ENCODE assay signal across 10 cellular contexts in the genomic region with DNA sequence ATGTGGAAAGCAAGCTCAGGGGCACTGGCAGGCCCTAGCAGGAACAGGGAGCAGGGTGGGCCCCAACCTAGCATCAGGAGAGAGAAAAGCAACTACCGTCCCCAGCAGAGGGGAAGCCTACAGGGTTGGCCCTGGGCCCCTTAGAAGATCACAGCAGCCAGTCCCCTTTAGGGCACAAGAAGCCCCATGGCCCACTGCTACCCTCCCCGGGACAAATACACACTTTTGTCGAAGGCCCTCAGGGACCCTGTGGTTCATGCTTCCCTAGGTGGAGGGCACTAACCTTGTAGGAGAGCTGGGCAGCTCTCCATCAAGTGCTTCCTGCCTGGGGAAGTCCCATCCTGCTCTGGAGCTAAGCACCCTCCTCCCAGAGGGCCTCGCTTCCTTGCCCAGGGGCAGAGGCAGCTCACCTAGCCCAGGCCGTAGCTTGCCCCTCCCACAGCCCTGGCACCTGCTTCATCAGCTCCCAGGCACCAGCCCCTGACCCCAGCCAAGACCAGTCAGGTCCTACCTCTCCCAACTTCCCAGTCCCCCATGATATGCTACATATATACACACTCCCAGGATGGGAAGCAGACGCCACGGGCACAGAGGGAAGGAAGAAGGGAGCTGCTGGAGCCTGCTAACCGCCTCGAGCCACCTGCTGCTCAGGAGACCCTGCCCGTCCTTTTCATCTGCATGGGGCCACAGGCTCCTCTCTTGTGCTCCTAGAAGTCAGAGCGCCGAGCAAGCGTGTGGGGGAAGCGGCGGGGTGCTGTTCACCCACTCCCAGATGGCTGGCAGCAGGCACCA. TPM values are rescaled to one million over a fixed set of nuclear protein-coding genes. Genes with fewer than 3 reads are reported as not detected.
DNase-seq lines count a peak whose midpoint lies in the region; ATAC-seq and TF ChIP-seq lines count a peak whose summit lies in the region.
"Had no signal": no experiment of that assay in that cellular context is flagged by ENCODE, and none has a peak within 500 bp of the region (broad histone marks: within the 10 kb centered on the region; RNA-seq: fewer than 3 reads in every experiment).

No MANE protein-coding gene starts in this region.

- peak overlapping the region; percentile 87 for H3K27ac Mint-ChIP-seq in activated CD4-positive, alpha-beta T cell treated with anti-CD3 and anti-CD28 coated beads, Interleukin-2, amount 10 ng/mL, durations not matched to agents 7 days and 5 days

- no peaks in the 10 kb centered on the region for H3K9me2 ChIP-seq in PC-9 (ENCODE audit: insufficient read depth)

- peaks cover 58% of the 10 kb centered on the region for H3K4me1 Mint-ChIP-seq in activated CD4-positive, alpha-beta T cell treated with anti-CD3 and anti-CD28 coated beads, Interleukin-2, amount 10 ng/mL, durations not matched to agents 7 days and 5 days

- no peak for DNase-seq in activated CD4-positive, alpha-beta T cell treated with anti-CD3 and anti-CD28 coated beads, Interleukin-2, amount 10 ng/mL, durations not matched to agents 7 days and 5 days
- DNase-seq in activated CD4-positive, alpha-beta T cell treated with anti-CD3 and anti-CD28 coated beads, Interleukin-2, amount 50 U/mL, for 48 hours, result no peak
- DNase-seq in PC-9 (no peak), esophagus muscularis mucosa (ENCODE audit: extremely low spot score) (no peak), foreskin melanocyte (no peak), NCI-H2107 (lab: John Stamatoyannopoulos, UW) (no peak), GDM1 (lab: John Stamatoyannopoulos, UW) (no peak)
- DNase-seq in stimulated activated naive CD8-positive, alpha-beta T cell treated with anti-CD3 and anti-CD28 coated beads, Interleukin-15, Interleukin-2, amounts not matched to agents 100 U/mL and 50 U/mL, for 24 hours, result no peak
- DNase-seq: NCI-H1930 had no signal

- TF ChIP-seq CTCF in PC-9 (conservative IDR thresholded peaks at IDR 0.05), result no peak
- TF ChIP-seq CTCF in esophagus muscularis mucosa (IDR thresholded peaks at IDR 0.05), result no peak

- no peaks in the 10 kb centered on the region for H3K27me3 Mint-ChIP-seq in activated CD4-positive, alpha-beta T cell treated with anti-CD3 and anti-CD28 coated beads, Interleukin-2, amount 10 ng/mL, durations not matched to agents 7 days and 5 days

- H3K27ac ChIP-seq in PC-9, result no peak overlapping the region
- H3K27ac ChIP-seq in esophagus muscularis mucosa (replicated peaks in 1 of 4), result peak overlapping the region; percentile 74 to 86 (median 80)
- H3K27ac ChIP-seq: epithelial cell of prostate had no signal

- ATAC-seq in stimulated activated naive CD8-positive, alpha-beta T cell treated with anti-CD3 and anti-CD28 coated beads, Interleukin-15, Interleukin-2, amounts not matched to agents 100 U/mL and 50 U/mL, for 24 hours, result peak; percentile 12

- intact Hi-C loops in PC-9 (cut with micrococcal nuclease; ENCODE audit: unreplicated experiment), result no loop called here
- intact Hi-C loops in esophagus muscularis mucosa (cut with DNase I), result no loop called here

- H3K4me2 ChIP-seq in PC-9, result no peak overlapping the region

- H3K4me3 ChIP-seq in PC-9, result no peak overlapping the region
- no peak overlapping the region for H3K4me3 ChIP-seq in esophagus muscularis mucosa

- H3F3A ChIP-seq in PC-9 (ENCODE audit: insufficient read depth, low read depth), result peaks cover 46% of the 10 kb centered on the region

- BruUV-seq in PC-9 (replicated peaks; lab: Mats Ljungman, UMichigan), result TSS peak; percentile 13

- H3K9me3 ChIP-seq in PC-9 (ENCODE audit: insufficient read depth, low read depth) (no peaks in the 10 kb centered on the region), esophagus muscularis mucosa (no peaks in the 10 kb centered on the region)

- no peak overlapping the region for H2AFZ ChIP-seq in PC-9

- peaks cover 36% of the 10 kb centered on the region for H3K36me3 ChIP-seq in PC-9 (ENCODE audit: low read depth)
- peaks cover 59 to 83% (median 79%) of the 10 kb centered on the region in 4 donors for H3K36me3 ChIP-seq in esophagus muscularis mucosa

- H3K27me3 ChIP-seq in PC-9 (ENCODE audit: insufficient read depth, low read depth) (no peaks in the 10 kb centered on the region), esophagus muscularis mucosa (no peaks in the 10 kb centered on the region)

- 78% methylated on average over 14 of the region's 15 CpGs for whole genome bisulfite sequencing in esophagus muscularis mucosa

- peaks cover 72% of the 10 kb centered on the region for H3K36me3 Mint-ChIP-seq in activated CD4-positive, alpha-beta T cell treated with anti-CD3 and anti-CD28 coated beads, Interleukin-2, amount 10 ng/mL, durations not matched to agents 7 days and 5 days (ENCODE audit: low read depth)

- CTCF ChIA-PET in activated CD4-positive, alpha-beta T cell treated with anti-CD3 and anti-CD28 coated beads, Interleukin-2, amount 10 ng/mL, durations not matched to agents 7 days and 5 days (lab: Charles Lee), result interaction anchor here (1.2 to 2.7 kb wide), 5 partner anchors 9 to 54 kb away, joined by 3 to 16 read pairs (median 3); a partner anchor contains a TSS
- CTCF ChIA-PET in PC-9 (lab: Charles Lee), result interaction anchor here (0.7 to 1.6 kb wide), 4 partner anchors 11 to 684 kb away, joined by 3 to 8 read pairs (median 4); no protein-coding TSS in a partner anchor

- TF ChIP-seq POLR2A in esophagus muscularis mucosa (IDR thresholded peaks at IDR 0.05; ENCODE audit: low read depth), result no peak

- POLR2A ChIA-PET in activated CD4-positive, alpha-beta T cell treated with anti-CD3 and anti-CD28 coated beads, Interleukin-2, amount 10 ng/mL, durations not matched to agents 7 days and 5 days (lab: Charles Lee), result interaction anchor here (0.6 to 1.2 kb wide), 4 partner anchors 10 to 77 kb away, joined by 3 to 7 read pairs (median 3); no protein-coding TSS in a partner anchor
- POLR2A ChIA-PET in PC-9 (lab: Charles Lee; ENCODE audit: unreplicated experiment), result interaction anchor here (0.6 kb wide), 1 partner anchor 118 kb away, joined by 4 read pairs; no protein-coding TSS in a partner anchor

- no peaks in the 10 kb centered on the region for H3K79me2 ChIP-seq in PC-9 (ENCODE audit: low read depth)

- no peaks in the 10 kb centered on the region for H3K9me3 Mint-ChIP-seq in activated CD4-positive, alpha-beta T cell treated with anti-CD3 and anti-CD28 coated beads, Interleukin-2, amount 10 ng/mL, durations not matched to agents 7 days and 5 days

- H3K4me1 ChIP-seq in PC-9 (replicated peaks; ENCODE audit: insufficient read depth), result peaks cover 7% of the 10 kb centered on the region; the same call in 1 of the 2 replicates
- H3K4me1 ChIP-seq in esophagus muscularis mucosa, result peaks cover 30 to 48% (median 46%) of the 10 kb centered on the region in 4 donors

- peak overlapping the region; percentile 30 for H3K4me3 Mint-ChIP-seq in activated CD4-positive, alpha-beta T cell treated with anti-CD3 and anti-CD28 coated beads, Interleukin-2, amount 10 ng/mL, durations not matched to agents 7 days and 5 days

- peaks cover 24% of the 10 kb centered on the region for H4K20me1 ChIP-seq in PC-9 (ENCODE audit: insufficient read depth)

- no peak for TF ChIP-seq EP300 in esophagus muscularis mucosa (IDR thresholded peaks at IDR 0.05)

RNA-seq across cellular contexts. Expression of a gene that starts 20.1 kb away (rescaled TPM):
- 100 to 1,000 TPM; 582 to 702 TPM for total RNA-seq in activated CD4-positive, alpha-beta T cell treated with anti-CD3 and anti-CD28 coated beads, Interleukin-2, amount 10 ng/mL, durations not matched to agents 7 days and 5 days
- 169 and 220 TPM in 2 replicates for total RNA-seq in PC-9 (2021)
- total RNA-seq in esophagus muscularis mucosa, result 100 to 1,000 TPM; 417 to 598 (median 449) TPM

RNA-seq across cellular contexts. Expression of a gene that starts 29.9 kb away (rescaled TPM):
- 10 to 100 TPM; 68.5 to 77.1 TPM for total RNA-seq in activated CD4-positive, alpha-beta T cell treated with anti-CD3 and anti-CD28 coated beads, Interleukin-2, amount 10 ng/mL, durations not matched to agents 7 days and 5 days
- total RNA-seq in PC-9 (2021), result 79.3 and 94.7 TPM in 2 replicates
- total RNA-seq in esophagus muscularis mucosa, result 10 to 100 TPM; 35.7 to 62.5 (median 50.6) TPM

RNA-seq across cellular contexts. Expression of a gene that starts 34.9 kb away (rescaled TPM):
- 10 to 100 TPM; 56.4 to 61.8 TPM for total RNA-seq in activated CD4-positive, alpha-beta T cell treated with anti-CD3 and anti-CD28 coated beads, Interleukin-2, amount 10 ng/mL, durations not matched to agents 7 days and 5 days
- total RNA-seq in PC-9 (2021) (102 and 110 TPM in 2 replicates), esophagus muscularis mucosa (10 to 100 TPM; 49.4 to 76.9 (median 59.4) TPM)

RNA-seq across cellular contexts. Expression of a gene that starts 53.9 kb away (rescaled TPM):
- 10 to 100 TPM; 83.0 to 88.9 TPM for total RNA-seq in activated CD4-positive, alpha-beta T cell treated with anti-CD3 and anti-CD28 coated beads, Interleukin-2, amount 10 ng/mL, durations not matched to agents 7 days and 5 days
- 106 and 120 TPM in 2 replicates for total RNA-seq in PC-9 (2021)
- 10 to 100 TPM; 25.7 to 36.8 (median 32.2) TPM for total RNA-seq in esophagus muscularis mucosa

RNA-seq across cellular contexts. Expression of a gene that starts 58.3 kb away (rescaled TPM):
- total RNA-seq in activated CD4-positive, alpha-beta T cell treated with anti-CD3 and anti-CD28 coated beads, Interleukin-2, amount 10 ng/mL, durations not matched to agents 7 days and 5 days, result 10 to 100 TPM in 1 of 2 experiments, 1 to 10 TPM in 1; 7.9 to 10.2 TPM
- total RNA-seq in PC-9 (2021), result 50.3 and 53.0 TPM in 2 replicates
- 10 to 100 TPM in 3 of 4 donors, 1 to 10 TPM in 1; 9.3 to 15.2 (median 12.8) TPM for total RNA-seq in esophagus muscularis mucosa
